Comparison of ENCODE assay signal across 8 cellular contexts in genomic region chr9:22307013-22307711, GRCh38.
DNase-seq lines count a peak whose midpoint lies in the region; ATAC-seq lines count a peak whose summit lies in the region.

No MANE protein-coding gene starts in this region.

- in situ Hi-C loops in ACHN (cut with HindIII; ENCODE audit: low pct_ligation_motif_present, low pct_unique_long_range_greater_than_20kb, low sequenced_read_pairs): loop anchor here (25.0 kb wide), 1 partner anchor 130 kb away; the partner anchor contains the start of gene DMRTA1

- DNase-seq in ACHN (peak; percentile 76), NCI-H748 treated with DMSO at 0.1 percent for 48 hours (lab: John Stamatoyannopoulos, UW) (peak; percentile 6), dermis microvascular lymphatic vessel endothelial cell (ENCODE audit: low read depth in 2 of 2) (peak; percentile 18 to 59), midbrain (lab: John Stamatoyannopoulos, UW) (peak; percentile 40), DMS79 (lab: John Stamatoyannopoulos, UW) (no peak), DMS79 treated with DMSO at 0.1 percent for 48 hours (lab: John Stamatoyannopoulos, UW) (no peak)

- ATAC-seq in GM18502 (IDR thresholded peaks at IDR 0.05; ENCODE audit: poor library complexity, unreplicated experiment): peak; percentile 53
- ATAC-seq in GM19463 (IDR thresholded peaks at IDR 0.05; ENCODE audit: unreplicated experiment): no peak

Comparison
In these comparisons a context has a peak if more than half of its experiments do, and no peak if none do; other contexts are left out.
1. DNase-seq: peak in ACHN (single experiment), NCI-H748 treated with DMSO at 0.1 percent for 48 hours (single experiment), dermis microvascular lymphatic vessel endothelial cell (2 of 2) and midbrain (single experiment); none in DMS79 (single experiment) and DMS79 treated with DMSO at 0.1 percent for 48 hours (single experiment).